ENCODE assay signal across 8 cellular contexts in genomic region chr11:125123947-125124633, GRCh38. TPM values are rescaled to one million over a fixed set of nuclear protein-coding genes. Genes with fewer than 3 reads are reported as not detected.
DNase-seq lines count a peak whose midpoint lies in the region; TF ChIP-seq lines count a peak whose summit lies in the region.

No MANE protein-coding gene starts in this region.

- TF ChIP-seq CTCF in fibroblast of pulmonary artery (IDR thresholded peaks at IDR 0.05; ENCODE audit: low read length, missing control alignments) (peak; percentile 39), ovary (IDR thresholded peaks at IDR 0.05) (no peak)

- intact Hi-C loops in ovary (cut with DNase I): no loop called here

- H3K4me1 ChIP-seq in ovary (ENCODE audit: insufficient read depth): no peaks in the 10 kb centered on the region

- 51 to 71% (median 58%) methylated on average over 10 of the region's 10 CpGs for whole genome bisulfite sequencing in ovary, 3 donors

- peak; percentile 57 for DNase-seq in ELR (ENCODE audit: low read depth)
- DNase-seq in H7: peak; percentile 70
- peak; percentile 5 for DNase-seq in NCI-H1092 (lab: John Stamatoyannopoulos, UW)
- peak; percentile 54 for DNase-seq in activated CD4-positive, alpha-beta T cell treated with anti-CD3 and anti-CD28 coated beads for 48 hours
- DNase-seq in fibroblast of pulmonary artery (ENCODE audit: low read depth): peak; percentile 61
- DNase-seq in ovary: peak in 4 of 5 donors; percentile 24 to 62 (median 45)
- DNase-seq in mesenteric fat pad (ENCODE audit: low spot score): no peak
- DNase-seq in activated CD4-positive, CD25-positive, alpha-beta regulatory T cell treated with anti-CD3 and anti-CD28 coated beads, Interleukin-2, amount 50 U/mL, for 72 hours: no peak

- H3K36me3 ChIP-seq in H7 (replicated peaks; ENCODE audit: control insufficient read depth, insufficient read depth, low read length) (no peaks in the 10 kb centered on the region), ovary (no peaks in the 10 kb centered on the region)

- H3K4me3 ChIP-seq in H7 (ENCODE audit: insufficient read depth, low read depth, low read length) (no peak overlapping the region), fibroblast of pulmonary artery (replicated peaks; ENCODE audit: low read depth, low read length) (no peak overlapping the region), ovary (no peak overlapping the region)

- H3K27ac ChIP-seq in ovary: no peak overlapping the region

- TF ChIP-seq POLR2A in ovary (IDR thresholded peaks at IDR 0.05): no peak

- no peaks in the 10 kb centered on the region; the same call in 1 of the 2 replicates for H3K27me3 ChIP-seq in H7 (ENCODE audit: control insufficient read depth, insufficient read depth, low read length)
- H3K27me3 ChIP-seq in ovary: no peaks in the 10 kb centered on the region

- no peak for TF ChIP-seq EP300 in ovary (IDR thresholded peaks at IDR 0.05)

- no peaks in the 10 kb centered on the region for H3K9me3 ChIP-seq in ovary

RNA-seq across cellular contexts. Expression of gene TMEM218, which starts 12.7 kb away (rescaled TPM):
- 22.7 and 31.9 TPM in 2 replicates for total RNA-seq in H7 (2014; rRNA removed; shearing (Covaris generic))
- total RNA-seq in ovary (10 to 100 TPM; 13.0 to 20.6 (median 16.7) TPM), mesenteric fat pad (24.6 TPM)
- polyA plus RNA-seq in ovary: 10 to 100 TPM; 31.8 to 37.3 TPM

RNA-seq across cellular contexts. Expression of gene PKNOX2, which starts 40.5 kb away (rescaled TPM):
- 1.6 and 2.2 TPM in 2 replicates for total RNA-seq in H7 (2014; rRNA removed; shearing (Covaris generic))
- 10 to 100 TPM; 11.8 to 42.3 (median 30.2) TPM for total RNA-seq in ovary
- polyA plus RNA-seq in ovary: 10 to 100 TPM; 10.6 to 13.0 TPM
- 2.6 TPM for total RNA-seq in mesenteric fat pad

Comparison
In these comparisons a context has a peak if more than half of its experiments do, and no peak if none do; other contexts are left out.
1. DNase-seq: peak in ELR (single experiment), H7 (single experiment), NCI-H1092 (single experiment), activated CD4-positive, alpha-beta T cell treated with anti-CD3 and anti-CD28 coated beads for 48 hours (single experiment), fibroblast of pulmonary artery (single experiment) and ovary (4 of 5); none in mesenteric fat pad (single experiment) and activated CD4-positive, CD25-positive, alpha-beta regulatory T cell treated with anti-CD3 and anti-CD28 coated beads, Interleukin-2, amount 50 U/mL, for 72 hours (single experiment).